In genomic region chr20:5741089-5741488, GRCh38 we compare ENCODE assay signal across 15 cellular contexts. TPM values are rescaled to one million over a fixed set of nuclear protein-coding genes. Genes with fewer than 3 reads are reported as not detected.
DNase-seq lines count a peak whose midpoint lies in the region.
"Had no signal": no experiment of that assay in that cellular context is flagged by ENCODE, and none has a peak within 500 bp of the region (broad histone marks: within the 10 kb centered on the region; RNA-seq: fewer than 3 reads in every experiment).

No MANE protein-coding gene starts in this region.

- DNase-seq in NCI-H2029 treated with DMSO at 0.1 percent for 48 hours (lab: John Stamatoyannopoulos, UW): peak; percentile 13
- DNase-seq in NCI-H2029 (lab: John Stamatoyannopoulos, UW): no peak
- DNase-seq in NCI-H2227 (lab: John Stamatoyannopoulos, UW; ENCODE audit: unreplicated experiment): peak; percentile 21
- peak; percentile 66 for DNase-seq in amniotic epithelial cell (ENCODE audit: low read depth)
- peak; percentile 2 for DNase-seq in posterior vena cava (ENCODE audit: low spot score)
- no peak for DNase-seq in DMS114 treated with DMSO at 0.1 percent for 48 hours (lab: John Stamatoyannopoulos, UW; ENCODE audit: unreplicated experiment)
- no peak for DNase-seq in putamen (ENCODE audit: low spot score)
- no peak for DNase-seq in stimulated activated CD4-positive, alpha-beta T cell treated with anti-CD3 and anti-CD28 coated beads, Interleukin-4, amount 100 ng/mL, for 24 hours
- DNase-seq: 8988T; activated CD4-positive, alpha-beta T cell treated with anti-CD3 and anti-CD28 coated beads for 48 hours; CD8-positive, alpha-beta T cell; KBM-7; mucosa of descending colon; NCI-H1092; T1000 had no signal

- intact Hi-C loops in posterior vena cava (cut with DNase I): no loop called here

RNA-seq across cellular contexts. Expression of gene SHLD1, which starts 9.1 kb away (rescaled TPM):
- total RNA-seq in posterior vena cava: 1 to 10 TPM; 2.7 to 3.3 TPM

Comparison
In these comparisons a context has a peak if more than half of its experiments do, and no peak if none do; other contexts are left out.
1. DNase-seq: peak in NCI-H2029 treated with DMSO at 0.1 percent for 48 hours (single experiment), NCI-H2227 (single experiment), amniotic epithelial cell (single experiment) and posterior vena cava (single experiment); none in NCI-H2029 (single experiment), DMS114 treated with DMSO at 0.1 percent for 48 hours (single experiment), putamen (single experiment) and stimulated activated CD4-positive, alpha-beta T cell treated with anti-CD3 and anti-CD28 coated beads, Interleukin-4, amount 100 ng/mL, for 24 hours (single experiment).